Comparison of ENCODE assay signal across 31 cellular contexts in genomic region chr15:67770098-67770628, GRCh38. TPM values are rescaled to one million over a fixed set of nuclear protein-coding genes. Genes with fewer than 3 reads are reported as not detected.
"Had no signal": no experiment of that assay in that cellular context is flagged by ENCODE, and none has a peak within 500 bp of the region (broad histone marks: within the 10 kb centered on the region; RNA-seq: fewer than 3 reads in every experiment).

No MANE protein-coding gene starts in this region.

- H3K9me3 Mint-ChIP-seq: activated CD4-positive, alpha-beta memory T cell treated with anti-CD3 and anti-CD28 coated beads, Interleukin-2, amount 10 ng/mL, durations not matched to agents 7 days and 5 days; activated CD4-positive, alpha-beta T cell treated with anti-CD3 and anti-CD28 coated beads, Interleukin-2, amount 10 ng/mL, durations not matched to agents 7 days and 5 days; activated naive CD4-positive, alpha-beta T cell treated with anti-CD3 and anti-CD28 coated beads, Interleukin-2, amount 50 U/mL, for 24 hours; activated naive CD8-positive, alpha-beta T cell treated with anti-CD3 and anti-CD28 coated beads for 36 hours; activated naive CD8-positive, alpha-beta T cell treated with anti-CD3 and anti-CD28 coated beads, Interleukin-2, amount 50 U/mL, for 24 hours; activated T-cell treated with anti-CD3 and anti-CD28 coated beads, Interleukin-2, amount 50 U/mL, for 24 hours; activated T-cell treated with anti-CD3 and anti-CD28 coated beads, Interleukin-2, amount 50 U/mL, for 72 hours; effector memory CD8-positive, alpha-beta T cell; T-cell; T-helper 1 cell treated with Interleukin-12 subunit alpha and Interleukin-12 subunit beta and Interleukin-4 antibody, amounts not matched to agents 30 μg/mL and 1 μg/mL, for 36 hours had no signal

- H3K4me1 Mint-ChIP-seq: activated CD4-positive, alpha-beta memory T cell treated with anti-CD3 and anti-CD28 coated beads, Interleukin-2, amount 10 ng/mL, durations not matched to agents 7 days and 5 days had no signal

- H3K4me3 Mint-ChIP-seq: activated CD4-positive, alpha-beta memory T cell treated with anti-CD3 and anti-CD28 coated beads, Interleukin-2, amount 10 ng/mL, durations not matched to agents 7 days and 5 days; activated CD4-positive, alpha-beta T cell treated with anti-CD3 and anti-CD28 coated beads, Interleukin-2, amount 10 ng/mL, durations not matched to agents 7 days and 5 days; activated naive CD4-positive, alpha-beta T cell treated with anti-CD3 and anti-CD28 coated beads, Interleukin-2, amount 50 U/mL, for 24 hours; activated naive CD8-positive, alpha-beta T cell treated with anti-CD3 and anti-CD28 coated beads for 36 hours; activated naive CD8-positive, alpha-beta T cell treated with anti-CD3 and anti-CD28 coated beads, Interleukin-2, amount 50 U/mL, for 24 hours; activated T-cell treated with anti-CD3 and anti-CD28 coated beads, Interleukin-2, amount 50 U/mL, for 24 hours; activated T-cell treated with anti-CD3 and anti-CD28 coated beads, Interleukin-2, amount 50 U/mL, for 72 hours; effector memory CD8-positive, alpha-beta T cell; T-cell; T-helper 1 cell treated with Interleukin-12 subunit alpha and Interleukin-12 subunit beta and Interleukin-4 antibody, amounts not matched to agents 30 μg/mL and 1 μg/mL, for 36 hours had no signal

- H3K4me3 ChIP-seq: adrenal gland, body of pancreas, esophagus muscularis mucosa, gastrocnemius medialis had no signal

- DNase-seq: activated CD4-positive, alpha-beta memory T cell treated with anti-CD3 and anti-CD28 coated beads, Interleukin-2, amount 10 ng/mL, durations not matched to agents 7 days and 5 days; activated CD4-positive, alpha-beta T cell treated with anti-CD3 and anti-CD28 coated beads for 1 hour; activated CD4-positive, alpha-beta T cell treated with anti-CD3 and anti-CD28 coated beads for 4 hours; activated CD4-positive, alpha-beta T cell treated with anti-CD3 and anti-CD28 coated beads, Interleukin-2, amount 10 ng/mL, durations not matched to agents 7 days and 5 days; activated CD4-positive, alpha-beta T cell treated with anti-CD3 and anti-CD28 coated beads, Interleukin-2, amount 50 U/mL, for 4 hours; activated CD8-positive, alpha-beta memory T cell treated with anti-CD3 and anti-CD28 coated beads, Interleukin-2, amount 50 U/mL, for 48 hours; activated gamma-delta T cell treated with Interleukin-2 at 50 U/mL for 16 hours; activated naive CD4-positive, alpha-beta T cell treated with Interleukin-2 at 50 U/mL for 16 hours; activated naive CD8-positive, alpha-beta T cell treated with anti-CD3 and anti-CD28 coated beads for 36 hours; activated naive CD8-positive, alpha-beta T cell treated with anti-CD3 and anti-CD28 coated beads, Interleukin-2, amount 50 U/mL, for 24 hours; activated T-cell treated with anti-CD3 and anti-CD28 coated beads for 4 hours; activated T-cell treated with anti-CD3 and anti-CD28 coated beads, Interleukin-2, amount 50 U/mL, for 24 hours; activated T-cell treated with anti-CD3 and anti-CD28 coated beads, Interleukin-2, amount 50 U/mL, for 72 hours; adrenal gland; amygdala; aorta; body of pancreas; caudate nucleus; cortex of kidney; dermis blood vessel endothelial cell; effector CD4-positive, alpha-beta T cell; effector memory CD8-positive, alpha-beta T cell; erythroblast; foreskin keratinocyte; gastrocnemius medialis; SW 1271; T-cell; T1000 had no signal

- H3K4me1 ChIP-seq: adrenal gland, esophagus muscularis mucosa, foreskin keratinocyte, gastrocnemius medialis had no signal

- H3K27ac Mint-ChIP-seq: activated CD4-positive, alpha-beta memory T cell treated with anti-CD3 and anti-CD28 coated beads, Interleukin-2, amount 10 ng/mL, durations not matched to agents 7 days and 5 days; activated CD4-positive, alpha-beta T cell treated with anti-CD3 and anti-CD28 coated beads, Interleukin-2, amount 10 ng/mL, durations not matched to agents 7 days and 5 days; activated naive CD4-positive, alpha-beta T cell treated with anti-CD3 and anti-CD28 coated beads, Interleukin-2, amount 50 U/mL, for 24 hours; activated naive CD8-positive, alpha-beta T cell treated with anti-CD3 and anti-CD28 coated beads for 36 hours; activated naive CD8-positive, alpha-beta T cell treated with anti-CD3 and anti-CD28 coated beads, Interleukin-2, amount 50 U/mL, for 24 hours; activated T-cell treated with anti-CD3 and anti-CD28 coated beads, Interleukin-2, amount 50 U/mL, for 24 hours; activated T-cell treated with anti-CD3 and anti-CD28 coated beads, Interleukin-2, amount 50 U/mL, for 72 hours; effector memory CD8-positive, alpha-beta T cell; T-cell; T-helper 1 cell treated with Interleukin-12 subunit alpha and Interleukin-12 subunit beta and Interleukin-4 antibody, amounts not matched to agents 30 μg/mL and 1 μg/mL, for 36 hours had no signal

- ATAC-seq: activated naive CD8-positive, alpha-beta T cell treated with anti-CD3 and anti-CD28 coated beads, Interleukin-2, amount 50 U/mL, for 24 hours; activated T-cell treated with anti-CD3 and anti-CD28 coated beads, Interleukin-2, amount 50 U/mL, for 72 hours; body of pancreas; effector memory CD8-positive, alpha-beta T cell; foreskin keratinocyte; gastrocnemius medialis; T-cell had no signal

- H3K27me3 Mint-ChIP-seq: activated CD4-positive, alpha-beta memory T cell treated with anti-CD3 and anti-CD28 coated beads, Interleukin-2, amount 10 ng/mL, durations not matched to agents 7 days and 5 days; activated CD4-positive, alpha-beta T cell treated with anti-CD3 and anti-CD28 coated beads, Interleukin-2, amount 10 ng/mL, durations not matched to agents 7 days and 5 days; activated naive CD4-positive, alpha-beta T cell treated with anti-CD3 and anti-CD28 coated beads, Interleukin-2, amount 50 U/mL, for 24 hours; activated naive CD8-positive, alpha-beta T cell treated with anti-CD3 and anti-CD28 coated beads for 36 hours; activated naive CD8-positive, alpha-beta T cell treated with anti-CD3 and anti-CD28 coated beads, Interleukin-2, amount 50 U/mL, for 24 hours; activated T-cell treated with anti-CD3 and anti-CD28 coated beads, Interleukin-2, amount 50 U/mL, for 24 hours; effector memory CD8-positive, alpha-beta T cell; T-cell had no signal

- H3K9me3 ChIP-seq: adrenal gland, body of pancreas, esophagus muscularis mucosa, gastrocnemius medialis had no signal

- H3K36me3 ChIP-seq: gastrocnemius medialis had no signal

- H3K27ac ChIP-seq: adrenal gland, body of pancreas, esophagus muscularis mucosa, foreskin keratinocyte, gastrocnemius medialis had no signal

RNA-seq across cellular contexts. Expression of gene SKOR1, which starts 55.1 kb away (rescaled TPM):
- total RNA-seq: dermis blood vessel endothelial cell, foreskin keratinocyte had no signal
